12 cellular contexts compared by ENCODE assay signal in the genomic region with DNA sequence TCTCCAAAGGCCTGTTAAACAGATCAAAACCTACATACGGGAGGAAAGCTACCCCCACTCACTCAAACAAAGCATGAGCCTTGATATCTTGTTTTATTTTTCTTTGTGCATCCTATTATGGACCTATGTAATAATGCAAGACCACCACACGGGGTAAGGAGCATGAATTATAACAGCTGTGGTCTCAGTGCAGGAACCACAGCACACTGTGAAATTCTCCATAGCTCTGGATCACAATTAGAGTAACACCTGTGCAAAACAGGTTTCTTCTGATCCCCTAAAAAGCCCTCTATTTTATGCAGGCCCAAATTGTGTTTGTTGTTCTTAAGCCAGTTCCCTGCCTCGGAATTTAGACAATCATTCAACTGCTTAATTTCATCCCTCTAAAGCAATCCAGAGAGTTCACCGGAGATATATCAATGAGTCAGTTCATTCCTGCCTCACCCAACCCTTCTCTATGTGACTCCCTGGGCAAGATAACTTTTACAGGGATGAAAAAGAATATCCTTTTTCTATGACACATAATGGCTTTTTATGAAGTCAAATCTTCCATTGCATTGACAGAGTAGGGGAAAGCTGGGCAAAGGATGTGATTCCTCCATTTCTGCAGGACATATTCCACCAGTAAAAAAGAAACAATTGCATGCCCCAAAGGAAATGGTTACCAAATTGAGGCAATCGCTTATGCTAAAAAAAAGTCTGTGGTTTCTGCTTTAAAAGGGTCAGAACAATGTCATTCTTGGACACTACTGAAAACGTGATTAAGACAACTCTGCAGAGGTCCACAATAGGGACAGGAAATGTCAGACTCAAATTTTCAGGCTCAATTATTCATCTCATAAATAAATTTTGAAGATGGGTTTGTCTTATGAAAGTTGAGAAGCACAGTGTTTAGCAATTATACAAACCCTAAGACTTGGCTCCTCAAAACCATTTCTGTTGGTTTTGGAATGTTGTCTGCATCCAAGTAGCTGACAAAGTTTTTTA. TPM values are rescaled to one million over a fixed set of nuclear protein-coding genes. Genes with fewer than 3 reads are reported as not detected.
DNase-seq lines count a peak whose midpoint lies in the region; ATAC-seq and TF ChIP-seq lines count a peak whose summit lies in the region.
"Had no signal": no experiment of that assay in that cellular context is flagged by ENCODE, and none has a peak within 500 bp of the region (broad histone marks: within the 10 kb centered on the region; RNA-seq: fewer than 3 reads in every experiment).

No MANE protein-coding gene starts in this region.

- H3K36me3 Mint-ChIP-seq in activated CD4-positive, alpha-beta T cell treated with anti-CD3 and anti-CD28 coated beads, Interleukin-2, amount 10 ng/mL, durations not matched to agents 7 days and 5 days (ENCODE audit: low read depth), result no peaks in the 10 kb centered on the region
- no peaks in the 10 kb centered on the region for H3K36me3 Mint-ChIP-seq in activated T-cell treated with anti-CD3 and anti-CD28 coated beads, Interleukin-2, amount 50 U/mL, for 72 hours (ENCODE audit: insufficient read depth in 2 of 2)

- no peaks in the 10 kb centered on the region for H3K9me3 Mint-ChIP-seq in activated CD4-positive, alpha-beta T cell treated with anti-CD3 and anti-CD28 coated beads, Interleukin-2, amount 10 ng/mL, durations not matched to agents 7 days and 5 days
- no peaks in the 10 kb centered on the region for H3K9me3 Mint-ChIP-seq in activated T-cell treated with anti-CD3 and anti-CD28 coated beads, Interleukin-2, amount 50 U/mL, for 72 hours

- ATAC-seq in SK-N-SH treated with all-trans-retinoic acid at 6 μM for 48 hours (peak; percentile 89), HG03521 (IDR thresholded peaks at IDR 0.05; ENCODE audit: unreplicated experiment) (no peak)
- no peak for ATAC-seq in activated T-cell treated with anti-CD3 and anti-CD28 coated beads, Interleukin-2, amount 50 U/mL, for 72 hours (replicated peaks in 1 of 2)

- no peak overlapping the region for H3K27ac Mint-ChIP-seq in activated CD4-positive, alpha-beta T cell treated with anti-CD3 and anti-CD28 coated beads, Interleukin-2, amount 10 ng/mL, durations not matched to agents 7 days and 5 days
- no peak overlapping the region for H3K27ac Mint-ChIP-seq in activated T-cell treated with anti-CD3 and anti-CD28 coated beads, Interleukin-2, amount 50 U/mL, for 72 hours

- TF ChIP-seq CTCF in fibroblast of pulmonary artery (IDR thresholded peaks at IDR 0.05; ENCODE audit: low read length, missing control alignments), result no peak

- H3K4me3 Mint-ChIP-seq in activated CD4-positive, alpha-beta T cell treated with anti-CD3 and anti-CD28 coated beads, Interleukin-2, amount 10 ng/mL, durations not matched to agents 7 days and 5 days, result no peak overlapping the region
- no peak overlapping the region for H3K4me3 Mint-ChIP-seq in activated T-cell treated with anti-CD3 and anti-CD28 coated beads, Interleukin-2, amount 50 U/mL, for 72 hours

- no peaks in the 10 kb centered on the region for H3K27me3 Mint-ChIP-seq in activated CD4-positive, alpha-beta T cell treated with anti-CD3 and anti-CD28 coated beads, Interleukin-2, amount 10 ng/mL, durations not matched to agents 7 days and 5 days
- H3K27me3 Mint-ChIP-seq in activated T-cell treated with anti-CD3 and anti-CD28 coated beads, Interleukin-2, amount 50 U/mL, for 72 hours (ENCODE audit: low read depth), result peaks cover 8% of the 10 kb centered on the region

- CTCF ChIA-PET in activated CD4-positive, alpha-beta T cell treated with anti-CD3 and anti-CD28 coated beads, Interleukin-2, amount 10 ng/mL, durations not matched to agents 7 days and 5 days (lab: Charles Lee), result interaction anchor here (0.6 kb wide), 1 partner anchor 17 kb away, joined by 3 read pairs; no protein-coding TSS in a partner anchor

- POLR2A ChIA-PET in activated CD4-positive, alpha-beta T cell treated with anti-CD3 and anti-CD28 coated beads, Interleukin-2, amount 10 ng/mL, durations not matched to agents 7 days and 5 days (lab: Charles Lee), result no interaction called here

- peak; percentile 31 to 51 for DNase-seq in NOMO-1 (lab: John Stamatoyannopoulos, UW; ENCODE audit: unreplicated experiment in 2 of 2)
- no peak for DNase-seq in NOMO-1 treated with dmso at 0.1 percent for 144 hours (lab: John Stamatoyannopoulos, UW; ENCODE audit: unreplicated experiment)
- DNase-seq in fibroblast of pulmonary artery (ENCODE audit: low read depth), result peak; percentile 40
- DNase-seq in NCI-H1930 (lab: John Stamatoyannopoulos, UW), result no peak
- DNase-seq in activated CD4-positive, alpha-beta T cell treated with anti-CD3 and anti-CD28 coated beads, Interleukin-2, amount 10 ng/mL, durations not matched to agents 7 days and 5 days, result no peak
- DNase-seq in activated T-cell treated with anti-CD3 and anti-CD28 coated beads, Interleukin-2, amount 50 U/mL, for 72 hours, result no peak
- DNase-seq: activated CD4-positive, alpha-beta T cell treated with anti-CD3 and anti-CD28 coated beads, Interleukin-2, amount 50 U/mL, for 48 hours; activated effector memory CD4-positive, alpha-beta T cell treated with Interleukin-2 at 50 U/mL for 16 hours; testis had no signal

- H3K4me1 Mint-ChIP-seq in activated CD4-positive, alpha-beta T cell treated with anti-CD3 and anti-CD28 coated beads, Interleukin-2, amount 10 ng/mL, durations not matched to agents 7 days and 5 days, result no peaks in the 10 kb centered on the region
- no peaks in the 10 kb centered on the region for H3K4me1 Mint-ChIP-seq in activated T-cell treated with anti-CD3 and anti-CD28 coated beads, Interleukin-2, amount 50 U/mL, for 72 hours (ENCODE audit: low read depth)

- H3K4me3 ChIP-seq in fibroblast of pulmonary artery (replicated peaks; ENCODE audit: low read depth, low read length), result no peak overlapping the region
- H3K4me3 ChIP-seq: testis had no signal

TF ChIP-seq in SK-N-SH treated with all-trans-retinoic acid at 6 μM for 48 hours, 23 proteins besides CTCF, POLR2A, EP300 and RAD21:
- no peak for TF ChIP-seq RARB (CRISPR knock-in tag; IDR thresholded peaks at IDR 0.05)
- TF ChIP-seq, protein P1, sequence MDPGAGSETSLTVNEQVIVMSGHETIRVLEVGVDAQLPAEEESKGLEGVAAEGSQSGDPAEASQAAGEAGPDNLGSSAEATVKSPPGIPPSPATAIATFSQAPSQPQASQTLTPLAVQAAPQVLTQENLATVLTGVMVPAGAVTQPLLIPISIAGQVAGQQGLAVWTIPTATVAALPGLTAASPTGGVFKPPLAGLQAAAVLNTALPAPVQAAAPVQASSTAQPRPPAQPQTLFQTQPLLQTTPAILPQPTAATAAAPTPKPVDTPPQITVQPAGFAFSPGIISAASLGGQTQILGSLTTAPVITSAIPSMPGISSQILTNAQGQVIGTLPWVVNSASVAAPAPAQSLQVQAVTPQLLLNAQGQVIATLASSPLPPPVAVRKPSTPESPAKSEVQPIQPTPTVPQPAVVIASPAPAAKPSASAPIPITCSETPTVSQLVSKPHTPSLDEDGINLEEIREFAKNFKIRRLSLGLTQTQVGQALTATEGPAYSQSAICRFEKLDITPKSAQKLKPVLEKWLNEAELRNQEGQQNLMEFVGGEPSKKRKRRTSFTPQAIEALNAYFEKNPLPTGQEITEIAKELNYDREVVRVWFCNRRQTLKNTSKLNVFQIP (CRISPR knock-in tag; IDR thresholded peaks at IDR 0.05; ENCODE audit: borderline replicate concordance, low read depth), result no peak

RNA-seq across cellular contexts. Expression of a gene that starts 41.6 kb away (rescaled TPM):
- not detected for total RNA-seq in activated CD4-positive, alpha-beta T cell treated with anti-CD3 and anti-CD28 coated beads, Interleukin-2, amount 10 ng/mL, durations not matched to agents 7 days and 5 days
- total RNA-seq in activated T-cell treated with anti-CD3 and anti-CD28 coated beads, Interleukin-2, amount 50 U/mL, for 72 hours, result 1 to 10 TPM; 1.1 to 2.5 TPM
- total RNA-seq: T-helper 2 cell treated with Interferon-gamma antibody and Interleukin-4, amounts not matched to agents 100 ng/mL and 5 ng/mL, for 36 hours had no signal

Comparison
In these comparisons a context has a peak if more than half of its experiments do, and no peak if none do; other contexts are left out.
1. DNase-seq: peak in NOMO-1 (2 of 2) and fibroblast of pulmonary artery (single experiment); none in NOMO-1 treated with dmso at 0.1 percent for 144 hours (single experiment), NCI-H1930 (0 of 2), activated CD4-positive, alpha-beta T cell treated with anti-CD3 and anti-CD28 coated beads, Interleukin-2, amount 10 ng/mL, durations not matched to agents 7 days and 5 days (single experiment) and activated T-cell treated with anti-CD3 and anti-CD28 coated beads, Interleukin-2, amount 50 U/mL, for 72 hours (0 of 2).